9 cellular contexts compared by ENCODE assay signal in genomic region chr12:6547987-6548386, GRCh38. TPM values are rescaled to one million over a fixed set of nuclear protein-coding genes. Genes with fewer than 3 reads are reported as not detected.
A peak's percentile ranks its signal among the peaks of the same experiment; 100 is the strongest.
DNase-seq lines count a peak whose midpoint lies in the region; ATAC-seq and TF ChIP-seq lines count a peak whose summit lies in the region.
"Had no signal": no experiment of that assay in that cellular context is flagged by ENCODE, and none has a peak within 500 bp of the region (broad histone marks: within the 10 kb centered on the region; RNA-seq: fewer than 3 reads in every experiment).

No MANE protein-coding gene starts in this region.

- H3K27ac ChIP-seq in coronary artery, result peak overlapping the region; percentile 43 to 82

- DNase-seq in Right ventricle myocardium superior, result peak; percentile 65
- no peak for DNase-seq in Right ventricle myocardium inferior (ENCODE audit: missing footprints)
- DNase-seq in coronary artery (ENCODE audit: low spot score), result peak; percentile 69
- DNase-seq in mesothelial cell of epicardium (ENCODE audit: low spot score in 2 of 2, unreplicated experiment in 2 of 2), result no peak
- DNase-seq in Kasumi-1 (lab: John Stamatoyannopoulos, UW), result no peak
- DNase-seq in DMS79 (lab: John Stamatoyannopoulos, UW), result no peak
- DNase-seq in NCI-H2107 treated with DMSO at 0.1 percent for 48 hours (lab: John Stamatoyannopoulos, UW; ENCODE audit: unreplicated experiment), result no peak
- no peak for DNase-seq in KBM-7
- DNase-seq: T-helper 1 cell had no signal

- no peak overlapping the region for H3K4me3 ChIP-seq in coronary artery

- TF ChIP-seq CTCF in coronary artery (IDR thresholded peaks at IDR 0.05), result no peak
- no peak for TF ChIP-seq CTCF in mesothelial cell of epicardium (IDR thresholded peaks at IDR 0.05; ENCODE audit: unreplicated experiment)

- peaks cover 6% of the 10 kb centered on the region for H3K36me3 Mint-ChIP-seq in mesothelial cell of epicardium

- in situ Hi-C loops in KBM-7 (cut with MboI; ENCODE audit: low pct_unique_long_range_greater_than_20kb, low sequenced_read_pairs), result no loop called here

- H3K4me3 Mint-ChIP-seq in mesothelial cell of epicardium, result no peak overlapping the region

- intact Hi-C loops in Right ventricle myocardium superior (cut with DNase I) (no loop called here), Right ventricle myocardium inferior (cut with DNase I) (no loop called here)

- no peaks in the 10 kb centered on the region for H3K9me3 Mint-ChIP-seq in mesothelial cell of epicardium

- peak overlapping the region; percentile 90 for H3K27ac Mint-ChIP-seq in mesothelial cell of epicardium

- H3K27me3 Mint-ChIP-seq in mesothelial cell of epicardium (ENCODE audit: low read depth), result no peaks in the 10 kb centered on the region

- peaks cover 29% of the 10 kb centered on the region for H3K4me1 Mint-ChIP-seq in mesothelial cell of epicardium

- ATAC-seq in Right ventricle myocardium superior (ENCODE audit: poor library complexity) (no peak), Right ventricle myocardium inferior (no peak)

RNA-seq across cellular contexts. Expression of gene IFFO1, which starts 7.9 kb away (rescaled TPM):
- total RNA-seq in Right ventricle myocardium superior, result 14.1 TPM
- total RNA-seq in Right ventricle myocardium inferior, result 15.9 TPM
- total RNA-seq in mesothelial cell of epicardium, result 14.8 to 16.1 TPM (median 14.8 TPM) in 3 replicates

RNA-seq across cellular contexts. Expression of gene GAPDH, which starts 13.7 kb away (rescaled TPM):
- total RNA-seq in Right ventricle myocardium superior (4,109 TPM), Right ventricle myocardium inferior (4,337 TPM), mesothelial cell of epicardium (2,078 to 2,104 TPM (median 2,089 TPM) in 3 replicates)

RNA-seq across cellular contexts. Expression of gene NOP2, which starts 20.1 kb away (rescaled TPM):
- 14.8 TPM for total RNA-seq in Right ventricle myocardium superior
- 16.2 TPM for total RNA-seq in Right ventricle myocardium inferior
- 51.8 to 58.6 TPM (median 56.6 TPM) in 3 replicates for total RNA-seq in mesothelial cell of epicardium

RNA-seq across cellular contexts. Expression of gene NCAPD2, which starts 54.1 kb away (rescaled TPM):
- total RNA-seq in Right ventricle myocardium superior (8.9 TPM), Right ventricle myocardium inferior (11.6 TPM), mesothelial cell of epicardium (56.3 to 62.6 TPM (median 57.1 TPM) in 3 replicates)

RNA-seq across cellular contexts. Expression of gene MRPL51, which starts 54.9 kb away (rescaled TPM):
- total RNA-seq in Right ventricle myocardium superior (280 TPM), Right ventricle myocardium inferior (278 TPM), mesothelial cell of epicardium (137 to 148 TPM (median 145 TPM) in 3 replicates)

Comparison
In these comparisons a context has a peak if more than half of its experiments do, and no peak if none do; other contexts are left out.
1. DNase-seq: peak in Right ventricle myocardium superior (single experiment) and coronary artery (single experiment); none in Right ventricle myocardium inferior (single experiment), mesothelial cell of epicardium (0 of 2), Kasumi-1 (0 of 2), DMS79 (single experiment), NCI-H2107 treated with DMSO at 0.1 percent for 48 hours (single experiment) and KBM-7 (single experiment).